Comparison of ENCODE assay signal across 25 cellular contexts in the genomic region with DNA sequence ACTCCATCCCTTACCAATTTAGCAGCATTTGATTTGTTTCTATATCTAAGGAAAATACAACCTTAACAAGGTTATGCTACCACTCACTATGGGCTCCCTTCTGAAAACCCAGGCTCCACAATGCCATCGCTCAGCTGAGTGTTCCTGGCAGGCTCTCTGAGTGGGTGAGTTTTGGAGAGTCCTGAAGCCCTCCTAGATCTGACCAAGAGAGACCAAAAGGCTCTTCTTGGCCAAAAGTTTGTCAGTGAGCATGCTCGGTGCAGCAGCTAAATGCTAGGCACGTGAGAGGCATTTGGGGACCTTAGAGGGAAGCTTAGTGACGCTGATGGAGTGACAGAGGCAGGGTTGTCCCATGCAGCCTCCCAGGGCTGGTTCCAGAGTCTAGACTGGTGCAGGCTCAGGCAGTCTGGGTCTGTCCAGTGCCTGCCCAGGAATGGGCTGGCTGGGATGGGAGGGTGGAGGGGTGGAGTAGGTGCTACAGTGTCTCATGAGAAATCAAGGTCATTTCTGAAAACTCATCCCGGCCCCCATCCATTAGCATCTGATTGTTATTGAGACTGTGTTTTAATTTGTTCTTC.
DNase-seq lines count a peak whose midpoint lies in the region; ATAC-seq, FAIRE-seq and TF ChIP-seq lines count a peak whose summit lies in the region.
"Had no signal": no experiment of that assay in that cellular context is flagged by ENCODE, and none has a peak within 500 bp of the region (broad histone marks: within the 10 kb centered on the region; RNA-seq: fewer than 3 reads in every experiment).

No MANE protein-coding gene starts in this region.

- DNase-seq in T-helper 17 cell, result no peak
- DNase-seq in H1 (ENCODE audit: low read depth in 1 of 2, low spot score in 2 of 2), result no peak
- DNase-seq in right cardiac atrium, result no peak
- peak; percentile 91 to 94 for DNase-seq in thyroid gland
- DNase-seq in activated effector memory CD4-positive, alpha-beta T cell treated with anti-CD3 and anti-CD28 coated beads, Interleukin-2, amount 50 U/mL, for 16 hours, result no peak
- DNase-seq in T1000 (lab: John Stamatoyannopoulos, UW), result no peak
- DNase-seq: AML-193; Caco-2; CD4-positive, alpha-beta T cell; KBM-7; MV-4-11; NCI-H1105; NCI-H1436 treated with DMSO at 0.1 percent for 48 hours; NCI-H1930; NCI-H446; NCI-H526; NCI-H82; NK-92 treated with Interleukin-12 subunit alpha and Interleukin-12 subunit beta, amount 100 ng/mL, for 24 hours; PC-3 had no signal

- H4K91ac ChIP-seq in H1 (replicated peaks; ENCODE audit: insufficient read length, low read length), result peak overlapping the region; percentile 17

- H3K27me3 ChIP-seq in H1 (replicated peaks in 1 of 4; ENCODE audit: control insufficient read depth in 3 of 4, extremely low read depth in 1 of 4, insufficient read depth in 3 of 4, low read length in 3 of 4) (no peaks in the 10 kb centered on the region), right cardiac atrium (ENCODE audit: control insufficient read depth, insufficient read depth) (no peaks in the 10 kb centered on the region), thyroid gland (no peaks in the 10 kb centered on the region)
- H3K27me3 ChIP-seq: BLaER1 treated with 17β-estradiol and CSF1 and Interleukin-3, amounts not matched to agents 10 nM and 100 nM had no signal

- no peaks in the 10 kb centered on the region for H3K79me2 ChIP-seq in H1 (ENCODE audit: control insufficient read depth in 1 of 2, insufficient read depth in 2 of 2, low read length in 2 of 2)

- H4K5ac ChIP-seq in H1 (ENCODE audit: insufficient read length, low read depth, low read length), result no peak overlapping the region

- no peak overlapping the region for H3K4me3 ChIP-seq in H1 (ENCODE audit: extremely low read depth in 1 of 4, insufficient read depth in 2 of 4, low read depth in 3 of 4, low read length in 4 of 4)
- H3K4me3 ChIP-seq in right cardiac atrium (ENCODE audit: low read length), result no peak overlapping the region
- no peak overlapping the region for H3K4me3 ChIP-seq in thyroid gland (replicated peaks in 1 of 3)
- H3K4me3 ChIP-seq: A549; BLaER1 treated with 17β-estradiol and CSF1 and Interleukin-3, amounts not matched to agents 10 nM and 100 nM; GM12878 had no signal

- no peak for TF ChIP-seq EP300 in H1 (IDR thresholded peaks at IDR 0.05; ENCODE audit: borderline replicate concordance in 1 of 2, low read depth in 2 of 2, low read length in 2 of 2)

- H3K27me3 Mint-ChIP-seq in T-helper 17 cell, result no peaks in the 10 kb centered on the region
- H3K27me3 Mint-ChIP-seq: CD4-positive, alpha-beta T cell had no signal

- no peak overlapping the region for H3K9ac ChIP-seq in H1 (replicated peaks in 1 of 4; ENCODE audit: extremely low read depth in 1 of 4, low read depth in 3 of 4, low read length in 3 of 4)
- H3K9ac ChIP-seq: BLaER1 treated with 17β-estradiol and CSF1 and Interleukin-3, amounts not matched to agents 10 nM and 100 nM had no signal

- H3K36me3 ChIP-seq in H1 (ENCODE audit: control insufficient read depth in 2 of 4, insufficient read depth in 4 of 4, low read length in 3 of 4) (no peaks in the 10 kb centered on the region), thyroid gland (no peaks in the 10 kb centered on the region)
- H3K36me3 ChIP-seq: BLaER1 treated with 17β-estradiol and CSF1 and Interleukin-3, amounts not matched to agents 10 nM and 100 nM had no signal

- H3K23me2 ChIP-seq in H1 (ENCODE audit: low read depth, low read length), result no peaks in the 10 kb centered on the region

- H3K4me3 Mint-ChIP-seq in T-helper 17 cell, result no peak overlapping the region
- H3K4me3 Mint-ChIP-seq: CD4-positive, alpha-beta T cell had no signal

- no peak overlapping the region for H3K4ac ChIP-seq in H1 (replicated peaks; ENCODE audit: insufficient read length, low read depth, low read length)

- H3K27ac Mint-ChIP-seq in T-helper 17 cell, result peak overlapping the region; percentile 27
- H3K27ac Mint-ChIP-seq: CD4-positive, alpha-beta T cell had no signal

- peak overlapping the region; percentile 57; the same call in 1 of the 2 replicates for H4K8ac ChIP-seq in H1 (ENCODE audit: extremely low read depth, insufficient read depth, low read length)

- H3K4me1 ChIP-seq in H1 (replicated peaks in 1 of 4; ENCODE audit: control insufficient read depth in 3 of 4, insufficient read depth in 4 of 4, low read length in 3 of 4) (peaks cover 0 to 4% (median 0%) of the 10 kb centered on the region in 4 experiments; a peak in 3 of 7 replicates), right cardiac atrium (ENCODE audit: control insufficient read depth, insufficient read depth, low read length) (peaks cover 4% of the 10 kb centered on the region), thyroid gland (peaks cover 21% of the 10 kb centered on the region in 2 donors)
- H3K4me1 ChIP-seq: A549; BLaER1 treated with 17β-estradiol and CSF1 and Interleukin-3, amounts not matched to agents 10 nM and 100 nM; Caco-2 had no signal

- H3K27ac ChIP-seq in H1 (ENCODE audit: low read depth, low read length), result no peak overlapping the region
- H3K27ac ChIP-seq in right cardiac atrium (ENCODE audit: low read length), result no peak overlapping the region
- H3K27ac ChIP-seq in thyroid gland, result peak overlapping the region; percentile 55 to 82 (median 62)
- H3K27ac ChIP-seq: A549; BLaER1 treated with 17β-estradiol and CSF1 and Interleukin-3, amounts not matched to agents 10 nM and 100 nM had no signal

- TF ChIP-seq RAD21 in H1 (IDR thresholded peaks at IDR 0.05 in 1 of 2, conservative IDR thresholded peaks at IDR 0.05 in 1 of 2; ENCODE audit: low read depth in 2 of 2, low read length in 2 of 2), result no peak

- H2AFZ ChIP-seq in H1 (ENCODE audit: low read length), result no peak overlapping the region

- H3K9me3 ChIP-seq in T-helper 17 cell (ENCODE audit: control insufficient read depth, low read length, poor library complexity, severe bottlenecking) (no peaks in the 10 kb centered on the region), H1 (ENCODE audit: insufficient read depth in 2 of 2, low read depth in 1 of 2, low read length in 1 of 2) (no peaks in the 10 kb centered on the region), right cardiac atrium (ENCODE audit: control insufficient read depth, low read length) (no peaks in the 10 kb centered on the region), thyroid gland (no peaks in the 10 kb centered on the region)
- H3K9me3 ChIP-seq: A549; BLaER1 treated with 17β-estradiol and CSF1 and Interleukin-3, amounts not matched to agents 10 nM and 100 nM; Caco-2 had no signal

- no peak for ATAC-seq in T-helper 17 cell
- ATAC-seq in right cardiac atrium, result peak; percentile 57
- no peak for ATAC-seq in GM21390 (IDR thresholded peaks at IDR 0.05; ENCODE audit: unreplicated experiment)
- ATAC-seq: A549, GM12878, HCT116, PC-3 had no signal

- no peak overlapping the region for H3K4me2 ChIP-seq in H1 (ENCODE audit: insufficient read depth in 1 of 2, low read depth in 2 of 2, low read length in 2 of 2)
- H3K4me2 ChIP-seq: A549; BLaER1 treated with 17β-estradiol and CSF1 and Interleukin-3, amounts not matched to agents 10 nM and 100 nM had no signal

- WGBS in H1 (ENCODE audit: extremely low coverage in 1 of 2, insufficient coverage in 1 of 2, insufficient read length in 1 of 2, insufficient replicate concordance in 2 of 2, low coverage in 1 of 2, low lambda C conversion rate in 2 of 2, missing lambda C conversion rate in 1 of 2), 2 experiments, result 90% methylated on average over 5 of the region's 5 CpGs; no CpG with 5 or more reads in 1 of the 2 experiments
- WGBS in right cardiac atrium, result 83% methylated on average over 5 of the region's 5 CpGs
- 48 to 56% methylated on average over 5 of the region's 5 CpGs for WGBS in thyroid gland, 2 donors

- no peak overlapping the region for H3K56ac ChIP-seq in H1 (replicated peaks; ENCODE audit: insufficient read length, low read depth, low read length)

- no peak for FAIRE-seq in H1 (lab: Jason Lieb, UNC)
- FAIRE-seq: A549, G401.6, GM12878 had no signal

- H2BK5ac ChIP-seq in H1 (ENCODE audit: low read depth, low read length), result no peak overlapping the region; the same call in 1 of the 2 replicates

- intact Hi-C loops in right cardiac atrium (cut with DNase I), result no loop called here
- intact Hi-C loops in thyroid gland (cut with DNase I), result no loop called here

- H3K14ac ChIP-seq in H1 (ENCODE audit: insufficient read length), result no peak overlapping the region

- no peaks in the 10 kb centered on the region for H4K20me1 ChIP-seq in H1 (replicated peaks in 1 of 2; ENCODE audit: control insufficient read depth in 1 of 2, insufficient read depth in 2 of 2, low read length in 2 of 2)
- H4K20me1 ChIP-seq: BLaER1 treated with 17β-estradiol and CSF1 and Interleukin-3, amounts not matched to agents 10 nM and 100 nM had no signal

- peaks cover 5% of the 10 kb centered on the region for H3K4me1 Mint-ChIP-seq in T-helper 17 cell

- CTCF ChIA-PET in H1 (lab: Charles Lee; ENCODE audit: partially characterized antibody), result interaction anchor here (0.6 to 1.3 kb wide), 6 partner anchors 12 to 49 kb away, joined by 3 to 4 read pairs (median 3); no protein-coding TSS in a partner anchor

- no peak overlapping the region for H2BK15ac ChIP-seq in H1 (ENCODE audit: low read length)

- H3K23ac ChIP-seq in H1 (ENCODE audit: insufficient read length), result no peak overlapping the region

- TF ChIP-seq CTCF in H1 (IDR thresholded peaks at IDR 0.05; ENCODE audit: control extremely low read depth in 1 of 3, insufficient read depth in 1 of 3, low read depth in 1 of 3, low read length in 3 of 3) (no peak), thyroid gland (IDR thresholded peaks at IDR 0.05) (no peak)

- peaks cover 3% of the 10 kb centered on the region for H3K36me3 Mint-ChIP-seq in T-helper 17 cell (ENCODE audit: low read depth)

- POLR2A ChIA-PET in H1 (lab: Charles Lee; ENCODE audit: partially characterized antibody), result interaction anchor here (0.8 kb wide), 1 partner anchor 351 kb away, joined by 4 read pairs; no protein-coding TSS in a partner anchor

- TF ChIP-seq POLR2A in H1 (IDR thresholded peaks at IDR 0.05; ENCODE audit: control extremely low read depth in 1 of 2, low read depth in 2 of 2, low read length in 2 of 2) (no peak), thyroid gland (IDR thresholded peaks at IDR 0.05) (peak in 1 of 2 donors; percentile 46)

- H2BK120ac ChIP-seq in H1 (replicated peaks; ENCODE audit: low read depth, low read length), result no peak overlapping the region

- no peaks in the 10 kb centered on the region for H3K79me1 ChIP-seq in H1 (ENCODE audit: low read depth, low read length)

- H3K18ac ChIP-seq in H1 (ENCODE audit: extremely low read depth, low read length), result no peak overlapping the region

- no peak overlapping the region for H2BK12ac ChIP-seq in H1 (ENCODE audit: low read depth, low read length)

- no peak overlapping the region for H2BK20ac ChIP-seq in H1 (ENCODE audit: low read length)

- H2AK5ac ChIP-seq in H1 (ENCODE audit: low read depth, low read length), result no peak overlapping the region

TF ChIP-seq in H1, 55 proteins besides CTCF, POLR2A, EP300 and RAD21 (continues in another document):
- TF ChIP-seq CHD2 (IDR thresholded peaks at IDR 0.05; ENCODE audit: low read length), result no peak
- TF ChIP-seq CREB1 (IDR thresholded peaks at IDR 0.05), result no peak
- no peak for TF ChIP-seq TAF1 (IDR thresholded peaks at IDR 0.05; ENCODE audit: low read depth, low read length)
- no peak for TF ChIP-seq SAP30 (IDR thresholded peaks at IDR 0.05; ENCODE audit: insufficient read depth, insufficient replicate concordance, low read length)

Comparison
In these comparisons a context has a peak if more than half of its experiments do, and no peak if none do; other contexts are left out.
1. ATAC-seq: peak in right cardiac atrium (2 of 2); none in T-helper 17 cell (single experiment) and GM21390 (single experiment).
2. DNase-seq: peak in thyroid gland (2 of 2); none in T-helper 17 cell (0 of 3), H1 (0 of 2), right cardiac atrium (0 of 3), activated effector memory CD4-positive, alpha-beta T cell treated with anti-CD3 and anti-CD28 coated beads, Interleukin-2, amount 50 U/mL, for 16 hours (single experiment) and T1000 (single experiment).
3. H3K27ac ChIP-seq: peak in thyroid gland (3 of 3); none in H1 (single experiment) and right cardiac atrium (single experiment).